In the genomic region with DNA sequence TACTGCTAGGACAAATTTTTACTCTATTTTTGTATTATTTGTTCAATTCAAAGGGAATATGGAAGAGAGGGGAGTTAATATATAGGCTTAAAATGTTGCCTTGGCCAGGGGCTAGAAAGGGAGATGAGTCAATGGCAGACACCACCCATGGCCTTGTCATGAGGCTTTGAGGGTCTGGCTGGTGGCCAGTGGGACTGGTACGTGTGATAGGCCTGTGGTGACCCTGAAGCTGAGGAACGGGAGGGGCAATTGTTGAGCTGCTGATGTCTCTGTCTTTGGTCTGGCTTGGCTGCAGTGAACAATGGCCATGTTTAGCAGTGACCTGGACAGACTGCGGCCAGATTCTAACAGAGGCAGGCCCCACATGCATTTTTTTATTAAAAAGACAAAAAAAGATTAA, we compare ENCODE assay signal across 18 cellular contexts. TPM values are rescaled to one million over a fixed set of nuclear protein-coding genes. Genes with fewer than 3 reads are reported as not detected.
DNase-seq lines count a peak whose midpoint lies in the region; ATAC-seq and TF ChIP-seq lines count a peak whose summit lies in the region.
"Had no signal": no experiment of that assay in that cellular context is flagged by ENCODE, and none has a peak within 500 bp of the region (broad histone marks: within the 10 kb centered on the region; RNA-seq: fewer than 3 reads in every experiment).

No MANE protein-coding gene starts in this region.

- no peaks in the 10 kb centered on the region for H3K36me3 Mint-ChIP-seq in activated CD4-positive, alpha-beta T cell treated with anti-CD3 and anti-CD28 coated beads, Interleukin-2, amount 10 ng/mL, durations not matched to agents 24 days and 14 days (ENCODE audit: low read depth)

- no peak for ATAC-seq in HG03175 (IDR thresholded peaks at IDR 0.05; ENCODE audit: unreplicated experiment)
- ATAC-seq in GM19467 (IDR thresholded peaks at IDR 0.05; ENCODE audit: unreplicated experiment) = no peak

- DNase-seq in activated CD4-positive, alpha-beta T cell treated with anti-CD3 and anti-CD28 coated beads, Interleukin-2, amount 10 ng/mL, durations not matched to agents 24 days and 14 days = peak; percentile 19
- no peak for DNase-seq in activated CD4-positive, alpha-beta T cell treated with anti-CD3 and anti-CD28 coated beads for 48 hours
- DNase-seq in SK-MEL-5 (ENCODE audit: low read depth, low spot score) (peak; percentile 50), erythroblast (lab: John Stamatoyannopoulos, UW) (peak; percentile 73 to 80), germinal center (ENCODE audit: low spot score) (no peak)
- DNase-seq in stimulated activated CD4-positive, alpha-beta T cell treated with anti-CD3 and anti-CD28 coated beads, Interleukin-2, amount 100 ng/mL, for 48 hours = no peak
- DNase-seq: AML-193; CD4-positive, alpha-beta T cell; DMS153; DMS79; GDM1; H9 had no signal

- no peaks in the 10 kb centered on the region for H3K4me1 Mint-ChIP-seq in activated CD4-positive, alpha-beta T cell treated with anti-CD3 and anti-CD28 coated beads, Interleukin-2, amount 10 ng/mL, durations not matched to agents 24 days and 14 days
- H3K4me1 Mint-ChIP-seq: H9 had no signal

- H3K9me3 Mint-ChIP-seq in activated CD4-positive, alpha-beta T cell treated with anti-CD3 and anti-CD28 coated beads, Interleukin-2, amount 10 ng/mL, durations not matched to agents 24 days and 14 days = no peaks in the 10 kb centered on the region
- H3K9me3 Mint-ChIP-seq: CD4-positive, alpha-beta T cell; H9 had no signal

- no peak for TF ChIP-seq POLR2A in erythroblast (IDR thresholded peaks at IDR 0.05; ENCODE audit: low read length)

- no peak overlapping the region for H3K4me3 Mint-ChIP-seq in activated CD4-positive, alpha-beta T cell treated with anti-CD3 and anti-CD28 coated beads, Interleukin-2, amount 10 ng/mL, durations not matched to agents 24 days and 14 days
- H3K4me3 Mint-ChIP-seq: CD4-positive, alpha-beta T cell; H9 had no signal

- in situ Hi-C loops in SK-MEL-5 (cut with HindIII; ENCODE audit: low pct_unique_long_range_greater_than_20kb, low sequenced_read_pairs) = no loop called here

- intact Hi-C loops in activated CD4-positive, alpha-beta T cell treated with anti-CD3 and anti-CD28 coated beads, Interleukin-2, amount 10 ng/mL, durations not matched to agents 24 days and 14 days (cut with micrococcal nuclease) = no loop called here

- peaks cover 27% of the 10 kb centered on the region for H3K27me3 Mint-ChIP-seq in activated CD4-positive, alpha-beta T cell treated with anti-CD3 and anti-CD28 coated beads, Interleukin-2, amount 10 ng/mL, durations not matched to agents 24 days and 14 days

- no peak overlapping the region for H3K27ac Mint-ChIP-seq in activated CD4-positive, alpha-beta T cell treated with anti-CD3 and anti-CD28 coated beads, Interleukin-2, amount 10 ng/mL, durations not matched to agents 24 days and 14 days
- H3K27ac Mint-ChIP-seq: CD4-positive, alpha-beta T cell; H9 had no signal

RNA-seq across cellular contexts. Expression of gene GKN1, which starts 18.5 kb away (rescaled TPM):
- not detected in 2 replicates for total RNA-seq in activated CD4-positive, alpha-beta T cell treated with anti-CD3 and anti-CD28 coated beads, Interleukin-2, amount 10 ng/mL, durations not matched to agents 24 days and 14 days
- not detected in 2 replicates for total RNA-seq in SK-MEL-5 (2014; rRNA removed; shearing (Covaris generic))
- not detected in 2 replicates for polyA plus RNA-seq in SK-MEL-5 (2015; cell fraction: cytosol; rRNA removed)
- polyA plus RNA-seq in SK-MEL-5 (2015; cell fraction: nucleus; rRNA removed) = not detected in 2 replicates
- total RNA-seq: CD4-positive, alpha-beta T cell; Daoy; H1; H9; HepG2 had no signal
- polyA plus RNA-seq: BJ, H1, HepG2 had no signal

RNA-seq across cellular contexts. Expression of gene ANTXR1, which starts 20.0 kb away (rescaled TPM):
- total RNA-seq in activated CD4-positive, alpha-beta T cell treated with anti-CD3 and anti-CD28 coated beads, Interleukin-2, amount 10 ng/mL, durations not matched to agents 24 days and 14 days = 0.09 TPM in 1 of 2 replicates, not detected in the other
- total RNA-seq in SK-MEL-5 (2014; rRNA removed; shearing (Covaris generic)) = 51.6 and 55.2 TPM in 2 replicates
- polyA plus RNA-seq in SK-MEL-5 (2015; cell fraction: cytosol; rRNA removed) = 127 and 159 TPM in 2 replicates
- polyA plus RNA-seq in SK-MEL-5 (2015; cell fraction: nucleus; rRNA removed) = 31.0 and 40.5 TPM in 2 replicates
- total RNA-seq: CD4-positive, alpha-beta T cell had no signal

RNA-seq across cellular contexts. Expression of gene GKN2, which starts 40.2 kb away (rescaled TPM):
- not detected in 2 replicates for total RNA-seq in activated CD4-positive, alpha-beta T cell treated with anti-CD3 and anti-CD28 coated beads, Interleukin-2, amount 10 ng/mL, durations not matched to agents 24 days and 14 days
- not detected in 2 replicates for total RNA-seq in SK-MEL-5 (2014; rRNA removed; shearing (Covaris generic))
- 0.43 TPM in 1 of 2 replicates, not detected in the other for polyA plus RNA-seq in SK-MEL-5 (2015; cell fraction: cytosol; rRNA removed)
- polyA plus RNA-seq in SK-MEL-5 (2015; cell fraction: nucleus; rRNA removed) = not detected in 2 replicates
- total RNA-seq: CD4-positive, alpha-beta T cell; H1; H9; HepG2 had no signal
- polyA plus RNA-seq: BJ, H1, HepG2 had no signal

Comparison
In these comparisons a context has a peak if more than half of its experiments do, and no peak if none do; other contexts are left out.
1. DNase-seq: peak in activated CD4-positive, alpha-beta T cell treated with anti-CD3 and anti-CD28 coated beads, Interleukin-2, amount 10 ng/mL, durations not matched to agents 24 days and 14 days (single experiment), SK-MEL-5 (single experiment) and erythroblast (2 of 2); none in activated CD4-positive, alpha-beta T cell treated with anti-CD3 and anti-CD28 coated beads for 48 hours (single experiment), stimulated activated CD4-positive, alpha-beta T cell treated with anti-CD3 and anti-CD28 coated beads, Interleukin-2, amount 100 ng/mL, for 48 hours (0 of 2) and germinal center (single experiment).
2. RNA of gene ANTXR1, which starts 20.0 kb away (total RNA-seq): 51.6 to 55.2 TPM in SK-MEL-5; 0.09 TPM in activated CD4-positive, alpha-beta T cell treated with anti-CD3 and anti-CD28 coated beads, Interleukin-2, amount 10 ng/mL, durations not matched to agents 24 days and 14 days; every median in the first group is over 10 times any median in the second.